ENCODE assay signal across 9 cellular contexts in genomic region chr6:27592481-27593199, GRCh38.
DNase-seq lines count a peak whose midpoint lies in the region; ATAC-seq, FAIRE-seq and TF ChIP-seq lines count a peak whose summit lies in the region.
"Had no signal": no experiment of that assay in that cellular context is flagged by ENCODE, and none has a peak within 500 bp of the region (broad histone marks: within the 10 kb centered on the region; RNA-seq: fewer than 3 reads in every experiment).

No MANE protein-coding gene starts in this region.

- peak overlapping the region; percentile 69 for H3K4me2 ChIP-seq in SK-N-SH

- no peaks in the 10 kb centered on the region for H3K79me2 ChIP-seq in SK-N-SH (ENCODE audit: insufficient read depth)

- H3K36me3 ChIP-seq in SK-N-SH (replicated peaks in 1 of 2; ENCODE audit: control insufficient read depth in 1 of 2, insufficient read depth in 2 of 2, low read length in 1 of 2): no peaks in the 10 kb centered on the region
- no peaks in the 10 kb centered on the region for H3K36me3 ChIP-seq in small intestine (ENCODE audit: control insufficient read depth in 2 of 2, insufficient read depth in 2 of 2, low read length in 2 of 2)

- WGBS in SK-N-SH (ENCODE audit: low lambda C conversion rate): 2% methylated on average over 22 of the region's 22 CpGs
- 3 to 7% (median 6%) methylated on average over 22 of the region's 22 CpGs for WGBS in small intestine, 3 donors

- H3K9me2 ChIP-seq in SK-N-SH: no peaks in the 10 kb centered on the region

- no peak for TF ChIP-seq CTCF in SK-N-SH (IDR thresholded peaks at IDR 0.05)
- TF ChIP-seq CTCF in epithelial cell of esophagus (IDR thresholded peaks at IDR 0.05; ENCODE audit: insufficient read depth, low read depth, low read length, missing control alignments): no peak

- no peak for FAIRE-seq in small intestine (lab: Jason Lieb, UNC)
- FAIRE-seq: islet of Langerhans had no signal

- peaks cover 47% of the 10 kb centered on the region for H3K27me3 ChIP-seq in SK-N-SH (ENCODE audit: insufficient read depth)
- peaks cover 0 to 34% of the 10 kb centered on the region in 2 donors for H3K27me3 ChIP-seq in small intestine (ENCODE audit: control insufficient read depth in 2 of 2, insufficient read depth in 2 of 2, low read length in 2 of 2)

- POLR2A ChIA-PET in SK-N-SH (lab: Yijun Ruan, JAX): no interaction called here

- peaks cover 9% of the 10 kb centered on the region for H3F3A ChIP-seq in SK-N-SH (replicated peaks; ENCODE audit: insufficient read depth)

- TF ChIP-seq EP300 in SK-N-SH (IDR thresholded peaks at IDR 0.05; ENCODE audit: borderline replicate concordance in 1 of 2, low read depth in 1 of 2, low read length in 1 of 2): no peak

- TF ChIP-seq RAD21 in SK-N-SH (IDR thresholded peaks at IDR 0.05; ENCODE audit: low read length): no peak

- H3K4me1 ChIP-seq in SK-N-SH (ENCODE audit: control insufficient read depth in 1 of 2, insufficient read depth in 2 of 2, low read depth in 1 of 2, low read length in 1 of 2): no peaks in the 10 kb centered on the region; a peak in 1 of 4 replicates
- no peaks in the 10 kb centered on the region for H3K4me1 ChIP-seq in small intestine (ENCODE audit: control insufficient read depth in 2 of 2, insufficient read depth in 1 of 2, low read depth in 1 of 2, low read length in 1 of 2)

- ATAC-seq in GM21825 (IDR thresholded peaks at IDR 0.05; ENCODE audit: unreplicated experiment) (peak; percentile 55), GM21737 (IDR thresholded peaks at IDR 0.05; ENCODE audit: unreplicated experiment) (no peak)

- H3K9ac ChIP-seq in SK-N-SH: no peak overlapping the region

- CTCF ChIA-PET in SK-N-SH (lab: Yijun Ruan, JAX): no interaction called here

- peak; percentile 82 for DNase-seq in activated CD8-positive, alpha-beta memory T cell treated with anti-CD3 and anti-CD28 coated beads for 24 hours
- DNase-seq in activated CD8-positive, alpha-beta memory T cell treated with anti-CD3 and anti-CD28 coated beads, Interleukin-2, amount 50 U/mL, for 4 hours: no peak
- peak in 74 of 76 experiments; percentile 37 to 98 (median 88) for DNase-seq in HUDEP-2 (lab: John Stamatoyannopoulos, UW; ENCODE audit: unreplicated experiment in 76 of 76)
- no peak for DNase-seq in SK-N-SH
- DNase-seq in epithelial cell of esophagus (ENCODE audit: low read depth): peak; percentile 75
- peak; percentile 4 for DNase-seq in small intestine

- H2AFZ ChIP-seq in SK-N-SH (ENCODE audit: low read depth): 0 out of 2 replicates have a peak overlapping the region, but pooled peaks have one; percentile 14

- peak overlapping the region; percentile 39 to 40; a peak in 3 of 4 replicates for H3K4me3 ChIP-seq in SK-N-SH (ENCODE audit: low read depth in 2 of 2, low read length in 1 of 2)
- peak overlapping the region; percentile 59 for H3K4me3 ChIP-seq in epithelial cell of esophagus (ENCODE audit: low read length)
- no peak overlapping the region for H3K4me3 ChIP-seq in small intestine (ENCODE audit: low read depth in 1 of 2, low read length in 2 of 2)

- H4K20me1 ChIP-seq in SK-N-SH (ENCODE audit: insufficient read depth): no peaks in the 10 kb centered on the region

- H3K27ac ChIP-seq in SK-N-SH (ENCODE audit: low read depth in 2 of 2, low read length in 1 of 2) (no peak overlapping the region), small intestine (ENCODE audit: low read depth in 1 of 2, low read length in 1 of 2) (no peak overlapping the region)

- H3K9me3 ChIP-seq in SK-N-SH (no peaks in the 10 kb centered on the region), small intestine (ENCODE audit: control insufficient read depth, low read depth) (no peaks in the 10 kb centered on the region)

TF ChIP-seq in SK-N-SH, 30 proteins besides CTCF, POLR2A, EP300 and RAD21 (continues in another document):
- TF ChIP-seq USF2 (IDR thresholded peaks at IDR 0.05; ENCODE audit: borderline replicate concordance, low read depth, low read length): no peak
- TF ChIP-seq RCOR1 (IDR thresholded peaks at IDR 0.05; ENCODE audit: low read length): no peak
- TF ChIP-seq RFX5 (IDR thresholded peaks at IDR 0.05; ENCODE audit: low read length): no peak
- no peak for TF ChIP-seq SIN3A (IDR thresholded peaks at IDR 0.05; ENCODE audit: borderline replicate concordance, low read depth, low read length)
- 0 out of 2 replicates have a peak, but pooled peaks have one; percentile 7 for TF ChIP-seq ELF1 (IDR thresholded peaks at IDR 0.05)
- no peak; the same call in 1 of the 2 replicates for TF ChIP-seq YY1 (IDR thresholded peaks at IDR 0.05; ENCODE audit: low read depth)
- no peak for TF ChIP-seq NRF1 (IDR thresholded peaks at IDR 0.05; ENCODE audit: low read depth, low read length)
- no peak; the same call in 1 of the 2 replicates for TF ChIP-seq TCF12 (IDR thresholded peaks at IDR 0.05)
- TF ChIP-seq POLR2AphosphoS5 (IDR thresholded peaks at IDR 0.05; ENCODE audit: low read depth, low read length): no peak
- no peak for TF ChIP-seq ZBTB33 (IDR thresholded peaks at IDR 0.05; ENCODE audit: borderline replicate concordance, low read depth)
- TF ChIP-seq GABPA (IDR thresholded peaks at IDR 0.05; ENCODE audit: low read depth): no peak
- peak; percentile 42; the same call in 1 of the 2 replicates for TF ChIP-seq PBX3 (IDR thresholded peaks at IDR 0.05)
- no peak for TF ChIP-seq EZH2phosphoT487 (IDR thresholded peaks at IDR 0.05; ENCODE audit: borderline replicate concordance, low read depth)
- TF ChIP-seq RXRA (IDR thresholded peaks at IDR 0.05; ENCODE audit: borderline replicate concordance, low read depth): no peak; the same call in 1 of the 2 replicates
- peak; percentile 49; the same call in 1 of the 2 replicates for TF ChIP-seq MAX (IDR thresholded peaks at IDR 0.05; ENCODE audit: low read depth)
- TF ChIP-seq FOXM1 (IDR thresholded peaks at IDR 0.05; ENCODE audit: low read depth): no peak
- no peak for TF ChIP-seq JUND (IDR thresholded peaks at IDR 0.05)
- no peak for TF ChIP-seq GATA2 (CRISPR knock-in tag; IDR thresholded peaks at IDR 0.05)
- no peak for TF ChIP-seq CHD2 (IDR thresholded peaks at IDR 0.05; ENCODE audit: low read length, partially characterized antibody)
- TF ChIP-seq SMC3 (IDR thresholded peaks at IDR 0.05; ENCODE audit: low read depth, low read length): no peak
- TF ChIP-seq MEF2A (IDR thresholded peaks at IDR 0.05; ENCODE audit: borderline replicate concordance, low read depth): no peak
- TF ChIP-seq IRF3 (IDR thresholded peaks at IDR 0.05; ENCODE audit: low read depth, low read length): no peak
- no peak for TF ChIP-seq NFIC (IDR thresholded peaks at IDR 0.05; ENCODE audit: borderline replicate concordance)
- TF ChIP-seq TAF1 (IDR thresholded peaks at IDR 0.05; ENCODE audit: borderline replicate concordance, low read depth, low read length): no peak
- no peak for TF ChIP-seq FOXJ3 (CRISPR knock-in tag; IDR thresholded peaks at IDR 0.05)
- TF ChIP-seq MXI1 (IDR thresholded peaks at IDR 0.05; ENCODE audit: low read depth, low read length): no peak

Comparison
In these comparisons a context has a peak if more than half of its experiments do, and no peak if none do; other contexts are left out.
1. DNase-seq: peak in activated CD8-positive, alpha-beta memory T cell treated with anti-CD3 and anti-CD28 coated beads for 24 hours (single experiment), HUDEP-2 (74 of 76), epithelial cell of esophagus (single experiment) and small intestine (single experiment); none in activated CD8-positive, alpha-beta memory T cell treated with anti-CD3 and anti-CD28 coated beads, Interleukin-2, amount 50 U/mL, for 4 hours (single experiment) and SK-N-SH (single experiment).
2. H3K4me3 ChIP-seq: peak in SK-N-SH (2 of 2) and epithelial cell of esophagus (single experiment); none in small intestine (0 of 2).